20 cellular contexts compared by ENCODE assay signal in the genomic region with DNA sequence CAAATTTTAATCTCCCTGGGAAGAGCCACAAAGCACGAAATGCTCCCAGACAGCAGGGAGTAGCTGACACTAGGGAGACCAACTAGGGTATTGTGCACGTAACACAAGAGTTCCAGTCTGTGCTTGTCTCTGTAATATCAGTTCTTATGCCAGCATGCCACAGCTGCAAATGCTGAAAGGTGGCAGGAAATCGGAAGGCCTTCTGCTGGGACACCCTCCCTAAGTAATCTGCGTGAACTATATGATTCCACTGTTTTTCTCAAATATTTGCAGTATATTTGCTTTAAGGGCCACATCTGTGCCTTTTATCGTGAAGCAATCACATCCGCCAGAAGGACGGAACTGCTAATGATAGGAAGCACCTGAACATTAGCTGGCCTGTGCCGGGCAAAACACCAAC. TPM values are rescaled to one million over a fixed set of nuclear protein-coding genes. Genes with fewer than 3 reads are reported as not detected.
DNase-seq lines count a peak whose midpoint lies in the region; ATAC-seq, FAIRE-seq and TF ChIP-seq lines count a peak whose summit lies in the region.
"Had no signal": no experiment of that assay in that cellular context is flagged by ENCODE, and none has a peak within 500 bp of the region (broad histone marks: within the 10 kb centered on the region; RNA-seq: fewer than 3 reads in every experiment).

No MANE protein-coding gene starts in this region.

- H4K5ac ChIP-seq in IMR-90 (ENCODE audit: low read depth, low read length) = no peak overlapping the region

- peaks cover 8% of the 10 kb centered on the region for H3K4me1 Mint-ChIP-seq in activated CD4-positive, alpha-beta T cell treated with anti-CD3 and anti-CD28 coated beads, Interleukin-2, amount 10 ng/mL, durations not matched to agents 24 days and 14 days
- H3K4me1 Mint-ChIP-seq: activated B cell treated with CpG ODN at 0.5 μM for 24 hours had no signal

- no peak overlapping the region for H3K4me3 Mint-ChIP-seq in activated CD4-positive, alpha-beta T cell treated with anti-CD3 and anti-CD28 coated beads, Interleukin-2, amount 10 ng/mL, durations not matched to agents 24 days and 14 days
- H3K4me3 Mint-ChIP-seq: activated B cell treated with CpG ODN at 0.5 μM for 24 hours, neural crest cell had no signal

- H3K79me1 ChIP-seq in IMR-90 (ENCODE audit: low read depth in 1 of 2, low read length in 2 of 2) = peaks cover 8 to 35% of the 10 kb centered on the region in 2 experiments

- BruUV-seq in IMR-90 (replicated peaks; lab: Mats Ljungman, UMichigan) = no TSS peak

- H3K27ac Mint-ChIP-seq in activated CD4-positive, alpha-beta T cell treated with anti-CD3 and anti-CD28 coated beads, Interleukin-2, amount 10 ng/mL, durations not matched to agents 24 days and 14 days = no peak overlapping the region
- H3K27ac Mint-ChIP-seq: activated B cell treated with CpG ODN at 0.5 μM for 24 hours had no signal

- H3K4me1 ChIP-seq in IMR-90 (ENCODE audit: control insufficient read depth, insufficient read depth, low read length) (no peaks in the 10 kb centered on the region; the same call in 1 of the 2 replicates), heart right ventricle (peaks cover 4 to 66% (median 40%) of the 10 kb centered on the region in 9 donors), pancreas (peaks cover 24 to 44% (median 42%) of the 10 kb centered on the region in 3 donors), BE2C (no peaks in the 10 kb centered on the region)
- H3K4me1 ChIP-seq: suprapubic skin had no signal

- H3K14ac ChIP-seq in IMR-90 (replicated peaks; ENCODE audit: low read depth, low read length) = no peak overlapping the region

- H2BK15ac ChIP-seq in IMR-90 (ENCODE audit: low read depth, low read length) = no peak overlapping the region

- DNase-seq in IMR-90 (no peak), dermis blood vessel endothelial cell (peak; percentile 94), heart right ventricle (no peak), pancreas (no peak), NCI-H1417 treated with DMSO at 0.1 percent for 48 hours (lab: John Stamatoyannopoulos, UW) (no peak), BE2C (no peak)
- no peak for DNase-seq in activated CD4-positive, alpha-beta T cell treated with anti-CD3 and anti-CD28 coated beads, Interleukin-2, amount 10 ng/mL, durations not matched to agents 24 days and 14 days
- DNase-seq in stimulated activated naive CD8-positive, alpha-beta T cell treated with anti-CD3 and anti-CD28 coated beads, Interleukin-15, Interleukin-2, amounts not matched to agents 100 U/mL and 50 U/mL, for 24 hours = no peak
- DNase-seq: activated B cell treated with CpG ODN at 0.5 μM for 24 hours; activated CD8-positive, alpha-beta memory T cell treated with anti-CD3 and anti-CD28 coated beads for 24 hours; amniotic stem cell; Calu3; NCI-H1417; NK-92 treated with Interleukin-12 subunit alpha and Interleukin-12 subunit beta, amount 100 ng/mL, for 24 hours; stimulated activated CD4-positive, alpha-beta T cell treated with anti-CD3 and anti-CD28 coated beads, Interleukin-4, amount 100 ng/mL, for 1 hour had no signal

- H2AK5ac ChIP-seq in IMR-90 (ENCODE audit: low read depth, low read length) = no peak overlapping the region

- TF ChIP-seq RAD21 in IMR-90 (IDR thresholded peaks at IDR 0.05; ENCODE audit: low read length) = no peak

- TF ChIP-seq CTCF in IMR-90 (conservative IDR thresholded peaks at IDR 0.05; ENCODE audit: low read depth, low read length) (no peak), heart right ventricle (IDR thresholded peaks at IDR 0.05) (no peak), pancreas (IDR thresholded peaks at IDR 0.05) (no peak), BE2C (IDR thresholded peaks at IDR 0.05; ENCODE audit: low read depth, low read length) (no peak)

- intact Hi-C loops in IMR-90 (cut with micrococcal nuclease) = no loop called here
- intact Hi-C loops in heart right ventricle (cut with DNase I) = loop anchor here in 1 of 10 donors (10.0 kb wide), 1 partner anchor 171 kb away; no protein-coding TSS in a partner anchor
- intact Hi-C loops in pancreas (cut with DNase I) = no loop called here
- intact Hi-C loops in activated CD4-positive, alpha-beta T cell treated with anti-CD3 and anti-CD28 coated beads, Interleukin-2, amount 10 ng/mL, durations not matched to agents 24 days and 14 days (cut with micrococcal nuclease) = no loop called here

- H2BK120ac ChIP-seq in IMR-90 (ENCODE audit: low read depth, low read length) = no peak overlapping the region

- dilution Hi-C loops in IMR-90 (cut with HindIII; ENCODE audit: low sequenced_read_pairs, unreplicated experiment) = no loop called here

- H2BK5ac ChIP-seq in IMR-90 (ENCODE audit: low read depth, low read length, poor library complexity, severe bottlenecking) = no peak overlapping the region

- FAIRE-seq in pancreas (lab: Jason Lieb, UNC) = no peak
- FAIRE-seq: endometrium, GM12892 had no signal

- H2AFZ ChIP-seq in IMR-90 (replicated peaks; ENCODE audit: low read length, poor library complexity) = peak overlapping the region; percentile 49

- H3K27me3 Mint-ChIP-seq in activated CD4-positive, alpha-beta T cell treated with anti-CD3 and anti-CD28 coated beads, Interleukin-2, amount 10 ng/mL, durations not matched to agents 24 days and 14 days = peaks cover 3% of the 10 kb centered on the region

- peak overlapping the region in 1 of 2 experiments; percentile 0; a peak in 1 of 4 replicates for H4K8ac ChIP-seq in IMR-90 (ENCODE audit: low read depth in 2 of 2, low read length in 2 of 2)

- no peak overlapping the region for H4K91ac ChIP-seq in IMR-90 (ENCODE audit: insufficient read depth, low read depth, low read length)

- no peaks in the 10 kb centered on the region for H3K9me1 ChIP-seq in IMR-90 (ENCODE audit: insufficient read depth, low read length)

- H3K4me3 ChIP-seq in IMR-90 (ENCODE audit: insufficient read depth, low read depth, low read length) = peak overlapping the region; percentile 25; the same call in 1 of the 2 replicates
- peak overlapping the region in 3 of 10 donors; percentile 0 to 14 (median 11) for H3K4me3 ChIP-seq in heart right ventricle
- H3K4me3 ChIP-seq in pancreas = no peak overlapping the region
- no peak overlapping the region for H3K4me3 ChIP-seq in BE2C (ENCODE audit: low read depth, low read length)
- H3K4me3 ChIP-seq: suprapubic skin had no signal

- H4K20me1 ChIP-seq in IMR-90 (ENCODE audit: insufficient read depth, low read length) = peaks cover 4% of the 10 kb centered on the region; the same call in 1 of the 2 replicates

- 0 out of 2 replicates have a peak overlapping the region, but pooled peaks have one; percentile 3 for H3K9ac ChIP-seq in IMR-90 (ENCODE audit: low read depth, low read length)

- H3K9me3 ChIP-seq in IMR-90 (ENCODE audit: control insufficient read depth, insufficient read depth, low read length) = no peaks in the 10 kb centered on the region
- no peaks in the 10 kb centered on the region for H3K9me3 ChIP-seq in heart right ventricle
- no peaks in the 10 kb centered on the region for H3K9me3 ChIP-seq in pancreas
- H3K9me3 ChIP-seq in BE2C = no peaks in the 10 kb centered on the region
- H3K9me3 ChIP-seq: suprapubic skin had no signal

- no peak for TF ChIP-seq POLR2A in IMR-90 (IDR thresholded peaks at IDR 0.05; ENCODE audit: low read depth, low read length)

- POLR2A ChIA-PET in IMR-90 (lab: Charles Lee; ENCODE audit: unreplicated experiment) = no interaction called here

- H3K9me3 Mint-ChIP-seq in activated CD4-positive, alpha-beta T cell treated with anti-CD3 and anti-CD28 coated beads, Interleukin-2, amount 10 ng/mL, durations not matched to agents 24 days and 14 days = no peaks in the 10 kb centered on the region
- H3K9me3 Mint-ChIP-seq: neural crest cell had no signal

- H3K27ac ChIP-seq in IMR-90 (ENCODE audit: insufficient read depth, low read length) = no peak overlapping the region
- H3K27ac ChIP-seq in heart right ventricle = peak overlapping the region in 8 of 10 donors; percentile 2 to 75 (median 41)
- H3K27ac ChIP-seq in pancreas = no peak overlapping the region
- H3K27ac ChIP-seq: RWPE1, suprapubic skin had no signal

- H3K27me3 ChIP-seq in IMR-90 (ENCODE audit: control insufficient read depth, insufficient read depth, low read length) (no peaks in the 10 kb centered on the region), heart right ventricle (no peaks in the 10 kb centered on the region), pancreas (no peaks in the 10 kb centered on the region), BE2C (no peaks in the 10 kb centered on the region)
- H3K27me3 ChIP-seq: suprapubic skin had no signal

- no peak overlapping the region for H2AK9ac ChIP-seq in IMR-90 (replicated peaks; ENCODE audit: low read depth, low read length, poor library complexity)

- no peak overlapping the region for H3K18ac ChIP-seq in IMR-90 (ENCODE audit: low read depth, low read length)

- 63% methylated on average over 1 of the region's 8 CpGs; no CpG with 5 or more reads in 1 of the 2 experiments for WGBS in IMR-90 (ENCODE audit: extremely low coverage in 2 of 2, insufficient read length in 1 of 2), 2 experiments
- 17 to 35% methylated on average over 8 of the region's 8 CpGs for WGBS in heart right ventricle, 2 donors
- WGBS in pancreas, 2 donors = 35 to 37% methylated on average over 8 of the region's 8 CpGs

- ATAC-seq in IMR-90 (ENCODE audit: low read depth) (peak; percentile 32), heart right ventricle (peak in 7 of 8 donors; percentile 46 to 67 (median 63)), pancreas (peak in 3 of 4 donors; percentile 53 to 61 (median 57))
- no peak for ATAC-seq in stimulated activated naive CD8-positive, alpha-beta T cell treated with anti-CD3 and anti-CD28 coated beads, Interleukin-15, Interleukin-2, amounts not matched to agents 100 U/mL and 50 U/mL, for 24 hours

- in situ Hi-C loops in IMR-90 (cut with MboI; ENCODE audit: low sequenced_read_pairs) = no loop called here

- no peak overlapping the region for H3K23ac ChIP-seq in IMR-90 (ENCODE audit: low read depth, low read length)

- no peak overlapping the region for H3K4ac ChIP-seq in IMR-90 (ENCODE audit: low read depth, low read length)

- peaks cover 4% of the 10 kb centered on the region for H3K36me3 ChIP-seq in IMR-90 (ENCODE audit: control insufficient read depth, insufficient read depth, low read length)
- H3K36me3 ChIP-seq in heart right ventricle = peaks cover 0 to 36% (median 0%) of the 10 kb centered on the region in 9 donors
- peaks cover 0 to 7% (median 6%) of the 10 kb centered on the region in 3 donors for H3K36me3 ChIP-seq in pancreas
- H3K36me3 ChIP-seq in BE2C = no peaks in the 10 kb centered on the region
- H3K36me3 ChIP-seq: suprapubic skin had no signal

- no peak overlapping the region for H3K56ac ChIP-seq in IMR-90 (ENCODE audit: extremely low read depth, insufficient read depth, low read length)

- CTCF ChIA-PET in IMR-90 (lab: Yijun Ruan, JAX) = no interaction called here

- H3K4me2 ChIP-seq in IMR-90 (ENCODE audit: low read depth, low read length) = peak overlapping the region; percentile 72

- no peak overlapping the region for H2BK20ac ChIP-seq in IMR-90 (ENCODE audit: low read depth, low read length)

- peaks cover 12% of the 10 kb centered on the region for H3K36me3 Mint-ChIP-seq in activated CD4-positive, alpha-beta T cell treated with anti-CD3 and anti-CD28 coated beads, Interleukin-2, amount 10 ng/mL, durations not matched to agents 24 days and 14 days (ENCODE audit: low read depth)

RNA-seq across cellular contexts. Expression of gene VLDLR, which starts 12.6 kb away (rescaled TPM):
- total RNA-seq in IMR-90 (2012; rRNA removed) (8.3 and 9.0 TPM in 2 replicates), dermis blood vessel endothelial cell (11.1 and 21.1 TPM in 2 replicates), heart right ventricle (100 to 1,000 TPM; 114 to 153 (median 140) TPM), pancreas (10 to 100 TPM; 18.7 to 34.8 (median 28.4) TPM)
- polyA plus RNA-seq in IMR-90 (2012; rRNA removed) (8.3 and 10.2 TPM in 2 replicates), heart right ventricle (10 to 100 TPM; 17.9 to 23.0 TPM), pancreas (10 to 100 TPM in 1 of 2 donors, 1 to 10 TPM in 1; 7.4 to 16.5 TPM)
- polyA plus RNA-seq in IMR-90 (2012; cell fraction: cytosol; rRNA removed) = 4.2 and 5.7 TPM in 2 replicates
- polyA plus RNA-seq in IMR-90 (2012; cell fraction: nucleus; rRNA removed; ENCODE audit: low replicate concordance) = 5.6 and 17.1 TPM in 2 replicates
- 6.4 and 7.3 TPM in 2 replicates for total RNA-seq in activated CD4-positive, alpha-beta T cell treated with anti-CD3 and anti-CD28 coated beads, Interleukin-2, amount 10 ng/mL, durations not matched to agents 24 days and 14 days
- polyA plus RNA-seq in BE2C (2012; ENCODE audit: insufficient read depth, insufficient read length, low read depth) = 9.4 TPM

Comparison
In these comparisons a context has a peak if more than half of its experiments do, and no peak if none do; other contexts are left out.
1. H3K27ac ChIP-seq: peak in heart right ventricle (8 of 10); none in IMR-90 (single experiment) and pancreas (0 of 4).